Comparison of ENCODE assay signal across 8 cellular contexts in the genomic region with DNA sequence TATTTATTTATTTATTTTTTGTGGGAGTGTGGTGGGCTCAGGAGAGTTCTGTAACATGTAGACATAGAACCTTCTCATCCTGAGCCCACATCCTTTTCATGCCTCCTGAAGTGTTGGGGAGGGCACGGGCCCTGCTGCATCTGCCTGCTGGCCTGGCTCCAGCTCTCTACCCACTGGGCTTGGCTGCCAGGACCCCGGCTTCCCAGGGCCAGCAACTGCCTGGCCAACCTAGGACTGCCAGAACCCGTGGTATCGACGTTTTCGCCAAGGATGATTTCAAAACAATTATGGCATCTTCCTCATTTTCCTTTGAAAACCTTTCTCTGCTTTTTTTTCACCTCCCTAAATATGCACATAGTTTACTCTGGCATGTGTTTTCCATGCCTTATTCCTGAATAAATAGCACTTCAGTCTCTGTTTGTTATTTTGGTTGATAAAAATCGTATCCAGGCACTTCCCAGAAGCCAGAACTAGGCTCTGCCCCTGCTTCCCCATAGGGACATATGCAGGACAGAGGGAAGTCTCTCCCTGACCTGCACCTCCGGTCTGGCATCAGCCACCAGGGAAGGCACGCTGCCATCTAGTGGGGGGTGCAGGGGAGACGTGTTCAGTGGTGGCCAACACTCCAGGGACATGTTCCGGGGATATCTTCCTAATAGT. TPM values are rescaled to one million over a fixed set of nuclear protein-coding genes. Genes with fewer than 3 reads are reported as not detected.
DNase-seq lines count a peak whose midpoint lies in the region; ATAC-seq and TF ChIP-seq lines count a peak whose summit lies in the region.

No MANE protein-coding gene starts in this region.

- H3K27me3 ChIP-seq in fibroblast of lung (ENCODE audit: control insufficient read depth, insufficient read depth, low read length) (no peaks in the 10 kb centered on the region), osteoblast (ENCODE audit: insufficient read depth, low read length) (peaks cover 11% of the 10 kb centered on the region)

- no peaks in the 10 kb centered on the region for H3K79me2 ChIP-seq in fibroblast of lung (ENCODE audit: control insufficient read depth, insufficient read depth, low read length)
- H3K79me2 ChIP-seq in osteoblast (ENCODE audit: insufficient read depth, low read length), result no peaks in the 10 kb centered on the region

- POLR2A ChIA-PET in AG04449 (lab: Yijun Ruan, JAX), result no interaction called here

- H3K27ac ChIP-seq in fibroblast of lung (ENCODE audit: insufficient read depth, low read length) (no peak overlapping the region), osteoblast (ENCODE audit: low read depth, low read length) (no peak overlapping the region)

- H3K4me1 Mint-ChIP-seq in activated CD8-positive, alpha-beta memory T cell treated with anti-CD3 and anti-CD28 coated beads, Interleukin-2, amount 10 ng/mL, durations not matched to agents 7 days and 5 days, result peaks cover 1% of the 10 kb centered on the region

- H3K9me3 Mint-ChIP-seq in activated CD8-positive, alpha-beta memory T cell treated with anti-CD3 and anti-CD28 coated beads, Interleukin-2, amount 10 ng/mL, durations not matched to agents 7 days and 5 days (ENCODE audit: low read depth), result no peaks in the 10 kb centered on the region

- CTCF ChIA-PET in AG04449 (lab: Yijun Ruan, JAX), result no interaction called here
- CTCF ChIA-PET in activated CD8-positive, alpha-beta memory T cell treated with anti-CD3 and anti-CD28 coated beads, Interleukin-2, amount 10 ng/mL, durations not matched to agents 7 days and 5 days (lab: Charles Lee), result interaction anchor here (0.8 to 1.5 kb wide), 3 partner anchors 10 to 29 kb away, joined by 3 to 6 read pairs (median 3); no protein-coding TSS in a partner anchor

- TF ChIP-seq CTCF in AG04449 (IDR thresholded peaks at IDR 0.05; ENCODE audit: insufficient read depth, low read length, missing control alignments), result peak; percentile 39
- TF ChIP-seq CTCF in GM12874 (IDR thresholded peaks at IDR 0.05; ENCODE audit: insufficient read depth, low read depth, low read length), result peak; percentile 53
- TF ChIP-seq CTCF in fibroblast of lung (conservative IDR thresholded peaks at IDR 0.05 in 1 of 2, IDR thresholded peaks at IDR 0.05 in 1 of 2; ENCODE audit: low read depth in 1 of 2, low read length in 2 of 2), result peak in 1 of 2 donors; percentile 18
- TF ChIP-seq CTCF in osteoblast (IDR thresholded peaks at IDR 0.05; ENCODE audit: extremely low read depth, low read depth, low read length), result peak; percentile 27

- H2AFZ ChIP-seq in fibroblast of lung (ENCODE audit: low read length), result no peak overlapping the region
- H2AFZ ChIP-seq in osteoblast (ENCODE audit: low read length), result peak overlapping the region; percentile 9

- DNase-seq in AG04449 (ENCODE audit: low read depth, low spot score), result no peak
- DNase-seq in NCI-H1694 treated with DMSO at 0.1 percent for 48 hours (lab: John Stamatoyannopoulos, UW), result peak; percentile 21
- peak; percentile 64 for DNase-seq in activated CD8-positive, alpha-beta memory T cell treated with anti-CD3 and anti-CD28 coated beads, Interleukin-2, amount 10 ng/mL, durations not matched to agents 7 days and 5 days
- peak; percentile 3 to 10 for DNase-seq in fibroblast of lung (ENCODE audit: low read depth in 2 of 2)
- DNase-seq in osteoblast (ENCODE audit: insufficient read length, low spot score, missing footprints), result no peak

- no peak overlapping the region for H3K4me3 Mint-ChIP-seq in activated CD8-positive, alpha-beta memory T cell treated with anti-CD3 and anti-CD28 coated beads, Interleukin-2, amount 10 ng/mL, durations not matched to agents 7 days and 5 days

- H4K20me1 ChIP-seq in fibroblast of lung (ENCODE audit: control insufficient read depth, extremely low read depth, insufficient read depth, low read length) (no peaks in the 10 kb centered on the region), osteoblast (ENCODE audit: insufficient read depth, low read length) (no peaks in the 10 kb centered on the region)

- H3K9ac ChIP-seq in fibroblast of lung (ENCODE audit: insufficient read depth, low read length), result no peak overlapping the region

- ATAC-seq in activated CD8-positive, alpha-beta memory T cell treated with anti-CD3 and anti-CD28 coated beads, Interleukin-2, amount 10 ng/mL, durations not matched to agents 7 days and 5 days, result peak; percentile 63
- no peak for ATAC-seq in GM19324 (IDR thresholded peaks at IDR 0.05; ENCODE audit: low FRiP score, unreplicated experiment)
- ATAC-seq in HG03565 (IDR thresholded peaks at IDR 0.05; ENCODE audit: unreplicated experiment), result no peak

- no peaks in the 10 kb centered on the region for H3K4me1 ChIP-seq in fibroblast of lung (ENCODE audit: control insufficient read depth, extremely low read depth, insufficient read depth, low read length)
- H3K4me1 ChIP-seq in osteoblast (ENCODE audit: insufficient read depth, low read length), result no peaks in the 10 kb centered on the region

- peaks cover 8% of the 10 kb centered on the region for H3K36me3 Mint-ChIP-seq in activated CD8-positive, alpha-beta memory T cell treated with anti-CD3 and anti-CD28 coated beads, Interleukin-2, amount 10 ng/mL, durations not matched to agents 7 days and 5 days

- H3K4me2 ChIP-seq in fibroblast of lung (ENCODE audit: extremely low read depth, insufficient read depth, low read length) (no peak overlapping the region), osteoblast (ENCODE audit: insufficient read depth, low read length) (no peak overlapping the region)

- H3K36me3 ChIP-seq in fibroblast of lung (ENCODE audit: control insufficient read depth, insufficient read depth, low read length) (no peaks in the 10 kb centered on the region), osteoblast (ENCODE audit: insufficient read depth, low read length) (no peaks in the 10 kb centered on the region)

- no peak overlapping the region for H3K4me3 ChIP-seq in AG04449 (ENCODE audit: low read depth, low read length)
- no peak overlapping the region for H3K4me3 ChIP-seq in fibroblast of lung (replicated peaks in 1 of 4; ENCODE audit: control extremely low read depth in 1 of 4, insufficient read depth in 1 of 4, low read depth in 3 of 4, low read length in 4 of 4)
- H3K4me3 ChIP-seq in osteoblast (ENCODE audit: insufficient read depth, low read length), result no peak overlapping the region

- H3K9me3 ChIP-seq in fibroblast of lung (ENCODE audit: control insufficient read depth, insufficient read depth, low read depth, low read length), result no peaks in the 10 kb centered on the region
- H3K9me3 ChIP-seq in osteoblast (ENCODE audit: low read depth, low read length), result no peaks in the 10 kb centered on the region

- no peaks in the 10 kb centered on the region for H3K27me3 Mint-ChIP-seq in activated CD8-positive, alpha-beta memory T cell treated with anti-CD3 and anti-CD28 coated beads, Interleukin-2, amount 10 ng/mL, durations not matched to agents 7 days and 5 days

- no peak overlapping the region for H3K27ac Mint-ChIP-seq in activated CD8-positive, alpha-beta memory T cell treated with anti-CD3 and anti-CD28 coated beads, Interleukin-2, amount 10 ng/mL, durations not matched to agents 7 days and 5 days

RNA-seq across cellular contexts. Expression of gene ANTXRL, which starts 31.0 kb away (rescaled TPM):
- not detected for total RNA-seq in activated CD8-positive, alpha-beta memory T cell treated with anti-CD3 and anti-CD28 coated beads, Interleukin-2, amount 10 ng/mL, durations not matched to agents 7 days and 5 days
- total RNA-seq in fibroblast of lung, result not detected in 2 replicates
- not detected in 2 replicates for polyA plus RNA-seq in fibroblast of lung
- not detected in 2 replicates for polyA plus RNA-seq in fibroblast of lung (2012)
- polyA minus RNA-seq in fibroblast of lung (ENCODE audit: low replicate concordance), result not detected in 2 replicates
- total RNA-seq in osteoblast, result not detected in 2 replicates

Comparison
In these comparisons a context has a peak if more than half of its experiments do, and no peak if none do; other contexts are left out.
1. DNase-seq: peak in NCI-H1694 treated with DMSO at 0.1 percent for 48 hours (single experiment), activated CD8-positive, alpha-beta memory T cell treated with anti-CD3 and anti-CD28 coated beads, Interleukin-2, amount 10 ng/mL, durations not matched to agents 7 days and 5 days (single experiment) and fibroblast of lung (2 of 2); none in AG04449 (single experiment) and osteoblast (single experiment).